ENCODE assay signal across 1 cellular context in genomic region chr14:61537567-61538463, GRCh38.
TF ChIP-seq lines count a peak whose summit lies in the region.

No MANE protein-coding gene starts in this region.

TF ChIP-seq in HepG2, 621 proteins besides CTCF, POLR2A, EP300 and RAD21 (continued from another document and continues in another):
- peak; percentile 51 for TF ChIP-seq UBTF (CRISPR knock-in tag; IDR thresholded peaks at IDR 0.05)
- TF ChIP-seq ZNF142 (CRISPR knock-in tag; IDR thresholded peaks at IDR 0.05), result no peak
- TF ChIP-seq MLX (CRISPR knock-in tag; IDR thresholded peaks at IDR 0.05), result peak; percentile 96
- TF ChIP-seq HHEX (CRISPR knock-in tag; IDR thresholded peaks at IDR 0.05), result peak; percentile 70; the same call in 1 of the 2 replicates
- TF ChIP-seq, protein P1, sequence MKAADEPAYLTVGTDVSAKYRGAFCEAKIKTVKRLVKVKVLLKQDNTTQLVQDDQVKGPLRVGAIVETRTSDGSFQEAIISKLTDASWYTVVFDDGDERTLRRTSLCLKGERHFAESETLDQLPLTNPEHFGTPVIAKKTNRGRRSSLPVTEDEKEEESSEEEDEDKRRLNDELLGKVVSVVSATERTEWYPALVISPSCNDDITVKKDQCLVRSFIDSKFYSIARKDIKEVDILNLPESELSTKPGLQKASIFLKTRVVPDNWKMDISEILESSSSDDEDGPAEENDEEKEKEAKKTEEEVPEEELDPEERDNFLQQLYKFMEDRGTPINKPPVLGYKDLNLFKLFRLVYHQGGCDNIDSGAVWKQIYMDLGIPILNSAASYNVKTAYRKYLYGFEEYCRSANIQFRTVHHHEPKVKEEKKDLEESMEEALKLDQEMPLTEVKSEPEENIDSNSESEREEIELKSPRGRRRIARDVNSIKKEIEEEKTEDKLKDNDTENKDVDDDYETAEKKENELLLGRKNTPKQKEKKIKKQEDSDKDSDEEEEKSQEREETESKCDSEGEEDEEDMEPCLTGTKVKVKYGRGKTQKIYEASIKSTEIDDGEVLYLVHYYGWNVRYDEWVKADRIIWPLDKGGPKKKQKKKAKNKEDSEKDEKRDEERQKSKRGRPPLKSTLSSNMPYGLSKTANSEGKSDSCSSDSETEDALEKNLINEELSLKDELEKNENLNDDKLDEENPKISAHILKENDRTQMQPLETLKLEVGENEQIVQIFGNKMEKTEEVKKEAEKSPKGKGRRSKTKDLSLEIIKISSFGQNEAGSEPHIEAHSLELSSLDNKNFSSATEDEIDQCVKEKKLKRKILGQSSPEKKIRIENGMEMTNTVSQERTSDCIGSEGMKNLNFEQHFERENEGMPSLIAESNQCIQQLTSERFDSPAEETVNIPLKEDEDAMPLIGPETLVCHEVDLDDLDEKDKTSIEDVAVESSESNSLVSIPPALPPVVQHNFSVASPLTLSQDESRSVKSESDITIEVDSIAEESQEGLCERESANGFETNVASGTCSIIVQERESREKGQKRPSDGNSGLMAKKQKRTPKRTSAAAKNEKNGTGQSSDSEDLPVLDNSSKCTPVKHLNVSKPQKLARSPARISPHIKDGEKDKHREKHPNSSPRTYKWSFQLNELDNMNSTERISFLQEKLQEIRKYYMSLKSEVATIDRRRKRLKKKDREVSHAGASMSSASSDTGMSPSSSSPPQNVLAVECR (CRISPR knock-in tag; IDR thresholded peaks at IDR 0.05; ENCODE audit: borderline replicate concordance), result no peak
- peak; percentile 27; the same call in 1 of the 2 replicates for TF ChIP-seq MEF2D (CRISPR knock-in tag; IDR thresholded peaks at IDR 0.05)
- TF ChIP-seq ZNF816 (CRISPR knock-in tag; IDR thresholded peaks at IDR 0.05; ENCODE audit: borderline replicate concordance), result peak; percentile 14; the same call in 1 of the 2 replicates
- no peak for TF ChIP-seq ZNF430 (CRISPR knock-in tag; IDR thresholded peaks at IDR 0.05)
- peak; percentile 29; the same call in 1 of the 2 replicates for TF ChIP-seq SIN3A (IDR thresholded peaks at IDR 0.05; ENCODE audit: borderline replicate concordance, low read depth, low read length)
- TF ChIP-seq RXRB (CRISPR knock-in tag; IDR thresholded peaks at IDR 0.05; ENCODE audit: borderline replicate concordance), result peak; percentile 96
- peak; percentile 96 for TF ChIP-seq SOX13 (IDR thresholded peaks at IDR 0.05)
- TF ChIP-seq SOX13 (CRISPR knock-in tag; conservative IDR thresholded peaks at IDR 0.05 in 1 of 2, IDR thresholded peaks at IDR 0.05 in 1 of 2), result peak in 1 of 2 experiments; percentile 100; a peak in 2 of 4 replicates
- TF ChIP-seq, protein P2, sequence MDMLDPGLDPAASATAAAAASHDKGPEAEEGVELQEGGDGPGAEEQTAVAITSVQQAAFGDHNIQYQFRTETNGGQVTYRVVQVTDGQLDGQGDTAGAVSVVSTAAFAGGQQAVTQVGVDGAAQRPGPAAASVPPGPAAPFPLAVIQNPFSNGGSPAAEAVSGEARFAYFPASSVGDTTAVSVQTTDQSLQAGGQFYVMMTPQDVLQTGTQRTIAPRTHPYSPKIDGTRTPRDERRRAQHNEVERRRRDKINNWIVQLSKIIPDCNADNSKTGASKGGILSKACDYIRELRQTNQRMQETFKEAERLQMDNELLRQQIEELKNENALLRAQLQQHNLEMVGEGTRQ (IDR thresholded peaks at IDR 0.05; ENCODE audit: low read depth, low read length), result peak; percentile 92
- TF ChIP-seq, protein P2 (CRISPR knock-in tag; IDR thresholded peaks at IDR 0.05; ENCODE audit: borderline replicate concordance), result peak; percentile 84; the same call in 1 of the 2 replicates
- TF ChIP-seq KAT8 (CRISPR knock-in tag; IDR thresholded peaks at IDR 0.05), result peak; percentile 58; the same call in 1 of the 2 replicates
- TF ChIP-seq ZNF17 (CRISPR knock-in tag; IDR thresholded peaks at IDR 0.05), result no peak
- TF ChIP-seq, protein P3, sequence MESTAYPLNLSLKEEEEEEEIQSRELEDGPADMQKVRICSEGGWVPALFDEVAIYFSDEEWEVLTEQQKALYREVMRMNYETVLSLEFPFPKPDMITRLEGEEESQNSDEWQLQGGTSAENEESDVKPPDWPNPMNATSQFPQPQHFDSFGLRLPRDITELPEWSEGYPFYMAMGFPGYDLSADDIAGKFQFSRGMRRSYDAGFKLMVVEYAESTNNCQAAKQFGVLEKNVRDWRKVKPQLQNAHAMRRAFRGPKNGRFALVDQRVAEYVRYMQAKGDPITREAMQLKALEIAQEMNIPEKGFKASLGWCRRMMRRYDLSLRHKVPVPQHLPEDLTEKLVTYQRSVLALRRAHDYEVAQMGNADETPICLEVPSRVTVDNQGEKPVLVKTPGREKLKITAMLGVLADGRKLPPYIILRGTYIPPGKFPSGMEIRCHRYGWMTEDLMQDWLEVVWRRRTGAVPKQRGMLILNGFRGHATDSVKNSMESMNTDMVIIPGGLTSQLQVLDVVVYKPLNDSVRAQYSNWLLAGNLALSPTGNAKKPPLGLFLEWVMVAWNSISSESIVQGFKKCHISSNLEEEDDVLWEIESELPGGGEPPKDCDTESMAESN (CRISPR knock-in tag; conservative IDR thresholded peaks at IDR 0.05), result no peak
- TF ChIP-seq FOXP4 (CRISPR knock-in tag; IDR thresholded peaks at IDR 0.05), result peak; percentile 85
- TF ChIP-seq SOX5 (CRISPR knock-in tag; IDR thresholded peaks at IDR 0.05; ENCODE audit: borderline replicate concordance), result peak; percentile 99
- no peak for TF ChIP-seq ZNF780A (CRISPR knock-in tag; IDR thresholded peaks at IDR 0.05)
- TF ChIP-seq ZC3H4 (CRISPR knock-in tag; IDR thresholded peaks at IDR 0.05; ENCODE audit: borderline replicate concordance), result no peak; the same call in none of the 2 replicates
- TF ChIP-seq ZNF414 (CRISPR knock-in tag; IDR thresholded peaks at IDR 0.05), result no peak
- no peak for TF ChIP-seq ZNF432 (CRISPR knock-in tag; IDR thresholded peaks at IDR 0.05; ENCODE audit: borderline replicate concordance)
- peak; percentile 82; the same call in 1 of the 2 replicates for TF ChIP-seq NFE2L1 (CRISPR knock-in tag; IDR thresholded peaks at IDR 0.05; ENCODE audit: borderline replicate concordance)
- peak; percentile 93 for TF ChIP-seq ISL2 (CRISPR knock-in tag; IDR thresholded peaks at IDR 0.05)
- TF ChIP-seq LCORL (IDR thresholded peaks at IDR 0.05), result no peak
- TF ChIP-seq LCORL (CRISPR knock-in tag; IDR thresholded peaks at IDR 0.05), result peak; percentile 68; the same call in 1 of the 2 replicates
- TF ChIP-seq, protein P4, sequence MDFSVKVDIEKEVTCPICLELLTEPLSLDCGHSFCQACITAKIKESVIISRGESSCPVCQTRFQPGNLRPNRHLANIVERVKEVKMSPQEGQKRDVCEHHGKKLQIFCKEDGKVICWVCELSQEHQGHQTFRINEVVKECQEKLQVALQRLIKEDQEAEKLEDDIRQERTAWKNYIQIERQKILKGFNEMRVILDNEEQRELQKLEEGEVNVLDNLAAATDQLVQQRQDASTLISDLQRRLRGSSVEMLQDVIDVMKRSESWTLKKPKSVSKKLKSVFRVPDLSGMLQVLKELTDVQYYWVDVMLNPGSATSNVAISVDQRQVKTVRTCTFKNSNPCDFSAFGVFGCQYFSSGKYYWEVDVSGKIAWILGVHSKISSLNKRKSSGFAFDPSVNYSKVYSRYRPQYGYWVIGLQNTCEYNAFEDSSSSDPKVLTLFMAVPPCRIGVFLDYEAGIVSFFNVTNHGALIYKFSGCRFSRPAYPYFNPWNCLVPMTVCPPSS (IDR thresholded peaks at IDR 0.05), result no peak
- TF ChIP-seq ZNF773 (CRISPR knock-in tag; IDR thresholded peaks at IDR 0.05; ENCODE audit: borderline replicate concordance), result no peak
